Comparison of ENCODE assay signal across 1 cellular context in the genomic region with DNA sequence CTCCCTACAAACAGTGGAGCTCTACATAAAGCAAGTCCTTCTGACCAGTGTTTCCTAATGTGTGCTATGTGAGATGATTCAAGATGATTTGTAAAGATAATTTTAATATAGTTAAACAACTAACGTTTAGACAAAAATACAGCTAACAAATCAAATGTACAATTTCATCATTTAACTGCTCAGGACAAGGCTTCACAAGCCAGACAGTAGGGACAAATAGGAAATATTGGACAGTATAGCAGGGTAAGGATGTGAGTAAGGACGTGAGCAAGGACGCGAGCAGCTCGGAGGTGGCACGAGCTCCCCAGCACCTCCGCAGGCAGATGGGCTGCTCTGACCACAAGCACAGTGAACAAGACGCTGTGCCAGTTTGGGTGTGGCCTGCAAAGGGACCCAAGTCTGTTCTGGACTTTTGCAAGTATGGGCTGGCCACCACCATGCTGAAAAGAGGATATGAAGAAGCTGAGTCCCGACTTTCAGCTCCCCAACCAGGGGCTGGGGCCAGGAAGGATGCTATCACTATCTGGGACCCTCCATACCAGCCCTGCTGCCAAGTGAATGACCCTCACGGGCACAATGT.
TF ChIP-seq lines count a peak whose summit lies in the region.

No MANE protein-coding gene starts in this region.

TF ChIP-seq in GM12891, 5 proteins besides CTCF, POLR2A, EP300 and RAD21:
- TF ChIP-seq PAX5 (IDR thresholded peaks at IDR 0.05; ENCODE audit: insufficient read depth, low read length, severe bottlenecking) = no peak
- no peak for TF ChIP-seq POU2F2 (IDR thresholded peaks at IDR 0.05; ENCODE audit: low read depth, low read length)
- no peak for TF ChIP-seq POLR2AphosphoS5 (IDR thresholded peaks at IDR 0.05; ENCODE audit: low read depth, low read length)
- no peak for TF ChIP-seq TAF1 (IDR thresholded peaks at IDR 0.05; ENCODE audit: low read depth, low read length)
- no peak for TF ChIP-seq SPI1 (IDR thresholded peaks at IDR 0.05; ENCODE audit: low read depth, low read length)
